Comparison of ENCODE assay signal across 27 cellular contexts in genomic region chr10:35226507-35226906, GRCh38.
"Had no signal": no experiment of that assay in that cellular context is flagged by ENCODE, and none has a peak within 500 bp of the region (broad histone marks: within the 10 kb centered on the region; RNA-seq: fewer than 3 reads in every experiment).

No MANE protein-coding gene starts in this region.

- H3K27ac ChIP-seq: ascending aorta, cardiac muscle cell, colonic mucosa, lower lobe of right lung, right atrium auricular region, suprapubic skin, tibial artery, VCaP had no signal

- H3K9me3 ChIP-seq: ascending aorta, colonic mucosa, left lung, lower lobe of right lung, right atrium auricular region, suprapubic skin, tibial artery had no signal

- H3K27me3 ChIP-seq: ascending aorta, cardiac muscle cell, colonic mucosa, left lung, right atrium auricular region, suprapubic skin, tibial artery had no signal

- H3K27ac Mint-ChIP-seq: activated CD4-positive, alpha-beta memory T cell treated with anti-CD3 and anti-CD28 coated beads, Interleukin-2, amount 10 ng/mL, durations not matched to agents 7 days and 5 days; activated CD4-positive, alpha-beta T cell treated with anti-CD3 and anti-CD28 coated beads, Interleukin-2, amount 10 ng/mL, durations not matched to agents 24 days and 14 days; activated naive CD4-positive, alpha-beta T cell treated with anti-CD3 and anti-CD28 coated beads, Interleukin-2, amount 10 ng/mL, durations not matched to agents 7 days and 5 days; activated naive CD8-positive, alpha-beta T cell treated with anti-CD3 and anti-CD28 coated beads, Interleukin-2, amount 10 ng/mL, durations not matched to agents 7 days and 5 days; brain; T-helper 1 cell treated with Interleukin-12 subunit alpha and Interleukin-12 subunit beta and Interleukin-4 antibody, amounts not matched to agents 30 μg/mL and 1 μg/mL, for 36 hours had no signal

- H3K36me3 ChIP-seq: ascending aorta, cardiac muscle cell, colonic mucosa, left lung, lower lobe of right lung, right atrium auricular region, suprapubic skin, tibial artery had no signal

- H3K4me3 ChIP-seq: ascending aorta, cardiac muscle cell, colonic mucosa, left lung, lower lobe of right lung, right atrium auricular region, smooth muscle cell, suprapubic skin, tibial artery had no signal

- H3K4me1 Mint-ChIP-seq: brain, neural crest cell had no signal

- H3K9me3 Mint-ChIP-seq: activated CD4-positive, alpha-beta memory T cell treated with anti-CD3 and anti-CD28 coated beads, Interleukin-2, amount 10 ng/mL, durations not matched to agents 7 days and 5 days; activated CD4-positive, alpha-beta T cell treated with anti-CD3 and anti-CD28 coated beads, Interleukin-2, amount 10 ng/mL, durations not matched to agents 24 days and 14 days; activated naive CD4-positive, alpha-beta T cell treated with anti-CD3 and anti-CD28 coated beads, Interleukin-2, amount 10 ng/mL, durations not matched to agents 7 days and 5 days; brain; neural crest cell had no signal

- H3K36me3 Mint-ChIP-seq: activated naive CD4-positive, alpha-beta T cell treated with anti-CD3 and anti-CD28 coated beads, Interleukin-2, amount 10 ng/mL, durations not matched to agents 7 days and 5 days; brain; naive thymus-derived CD8-positive, alpha-beta T cell had no signal

- DNase-seq: activated CD4-positive, alpha-beta memory T cell treated with anti-CD3 and anti-CD28 coated beads, Interleukin-2, amount 10 ng/mL, durations not matched to agents 7 days and 5 days; activated CD4-positive, alpha-beta T cell treated with anti-CD3 and anti-CD28 coated beads, Interleukin-2, amount 10 ng/mL, durations not matched to agents 24 days and 14 days; activated CD8-positive, alpha-beta memory T cell treated with anti-CD3 and anti-CD28 coated beads, Interleukin-2, amount 50 U/mL, for 48 hours; activated effector memory CD4-positive, alpha-beta T cell treated with anti-CD3 and anti-CD28 coated beads, Interleukin-2, amount 50 U/mL, for 16 hours; activated naive CD4-positive, alpha-beta T cell treated with anti-CD3 and anti-CD28 coated beads, Interleukin-2, amount 10 ng/mL, durations not matched to agents 7 days and 5 days; activated naive CD8-positive, alpha-beta T cell treated with anti-CD3 and anti-CD28 coated beads, Interleukin-2, amount 10 ng/mL, durations not matched to agents 7 days and 5 days; cerebellar nuclear complex; colonic mucosa; effector memory CD4-positive, alpha-beta T cell; left lung; lower lobe of right lung; mesenchymal stem cell; naive thymus-derived CD8-positive, alpha-beta T cell; stimulated activated CD4-positive, alpha-beta T cell treated with anti-CD3 and anti-CD28 coated beads, Interleukin-1b, Interleukin-23, amount 100 ng/mL, for 48 hours; stimulated activated naive CD4-positive, alpha-beta T cell; T-helper 9 cell; tibial artery had no signal

- ATAC-seq: activated CD4-positive, CD25-positive, alpha-beta regulatory T cell treated with anti-CD3 and anti-CD28 coated beads, Interleukin-2, amount 50 U/mL, for 24 hours; left lung; lower lobe of right lung; naive thymus-derived CD8-positive, alpha-beta T cell had no signal

- H3K4me3 Mint-ChIP-seq: activated CD4-positive, alpha-beta memory T cell treated with anti-CD3 and anti-CD28 coated beads, Interleukin-2, amount 10 ng/mL, durations not matched to agents 7 days and 5 days; activated CD4-positive, alpha-beta T cell treated with anti-CD3 and anti-CD28 coated beads, Interleukin-2, amount 10 ng/mL, durations not matched to agents 24 days and 14 days; activated naive CD4-positive, alpha-beta T cell treated with anti-CD3 and anti-CD28 coated beads, Interleukin-2, amount 10 ng/mL, durations not matched to agents 7 days and 5 days; activated naive CD8-positive, alpha-beta T cell treated with anti-CD3 and anti-CD28 coated beads, Interleukin-2, amount 10 ng/mL, durations not matched to agents 7 days and 5 days; brain; naive thymus-derived CD8-positive, alpha-beta T cell; neural crest cell; T-helper 1 cell treated with Interleukin-12 subunit alpha and Interleukin-12 subunit beta and Interleukin-4 antibody, amounts not matched to agents 30 μg/mL and 1 μg/mL, for 36 hours had no signal
